Comparison of ENCODE assay signal across 8 cellular contexts in genomic region chr15:31869640-31870335, GRCh38. TPM values are rescaled to one million over a fixed set of nuclear protein-coding genes. Genes with fewer than 3 reads are reported as not detected.
A peak's percentile ranks its signal among the peaks of the same experiment; 100 is the strongest.
DNase-seq lines count a peak whose midpoint lies in the region; ATAC-seq, FAIRE-seq and TF ChIP-seq lines count a peak whose summit lies in the region.

No MANE protein-coding gene starts in this region.

- SMC1A ChIA-PET in GM12878 (lab: Charles Lee; ENCODE audit: uncharacterized antibody, unreplicated experiment), result no interaction called here

- TF ChIP-seq POLR2A in GM12878 (IDR thresholded peaks at IDR 0.05; ENCODE audit: low read depth, low read length), result no peak

- intact Hi-C loops in GM12878 (cut with micrococcal nuclease; ENCODE audit: unreplicated experiment), result loop anchor here (2.0 to 10.0 kb wide), 3 partner anchors 67 to 221 kb away; no protein-coding TSS in a partner anchor

- no peak for FAIRE-seq in GM12878 (lab: Jason Lieb, UNC)

- in situ Hi-C loops in G401 (cut with HindIII; ENCODE audit: low sequenced_read_pairs) (no loop called here), GM12878 (cut with MboI) (loop anchor here (5.0 kb wide), 1 partner anchor 212 kb away; no protein-coding TSS in a partner anchor)

- no peak overlapping the region for H3K4me3 ChIP-seq in GM12878

- RAD21 ChIA-PET in GM12878 (lab: Charles Lee; ENCODE audit: unreplicated experiment), result no interaction called here

- H3K4me1 ChIP-seq in GM12878 (ENCODE audit: control insufficient read depth, insufficient read depth, low read length), result no peaks in the 10 kb centered on the region

- POLR2A ChIA-PET in GM12878 (lab: Charles Lee), result no interaction called here

- H2AFZ ChIP-seq in GM12878 (ENCODE audit: control insufficient read depth, low read depth, low read length), result no peak overlapping the region

- H4K20me1 ChIP-seq in GM12878 (ENCODE audit: control insufficient read depth, insufficient read depth), result no peaks in the 10 kb centered on the region

- no TSS peak for BruUV-seq in GM12878 (replicated peaks; lab: Mats Ljungman, UMichigan)

- CTCF ChIA-PET in GM12878 (lab: Yijun Ruan, JAX), result no interaction called here

- no peak for TF ChIP-seq RAD21 in GM12878 (IDR thresholded peaks at IDR 0.05; ENCODE audit: insufficient read depth, low read depth, low read length)

- TF ChIP-seq CTCF in GM12878 (IDR thresholded peaks at IDR 0.05 in 2 of 3, conservative IDR thresholded peaks at IDR 0.05 in 1 of 3; ENCODE audit: control insufficient read depth in 2 of 3, extremely low read depth in 1 of 3, insufficient read depth in 1 of 3, low read depth in 3 of 3, low read length in 3 of 3), result no peak

- H3K79me2 ChIP-seq in GM12878 (ENCODE audit: control insufficient read depth, insufficient read depth, low read length), result no peaks in the 10 kb centered on the region

- H3K9me3 ChIP-seq in GM12878 (replicated peaks; ENCODE audit: control insufficient read depth, insufficient read depth, low read length), result no peaks in the 10 kb centered on the region

- no peak for TF ChIP-seq EP300 in GM12878 (IDR thresholded peaks at IDR 0.05; ENCODE audit: borderline replicate concordance in 1 of 2, control insufficient read depth in 1 of 2, low read depth in 2 of 2, low read length in 2 of 2)

- 12% methylated on average over 49 of the region's 65 CpGs for WGBS in GM12878 (ENCODE audit: insufficient coverage, insufficient replicate concordance, low lambda C conversion rate, missing lambda C conversion rate)

- H3K27ac ChIP-seq in GM12878 (ENCODE audit: control insufficient read depth, insufficient read depth) (no peak overlapping the region), substantia nigra (ENCODE audit: low read depth, low read length, poor library complexity, severe bottlenecking) (peak overlapping the region; percentile 79)

- no peak overlapping the region for H3K9ac ChIP-seq in GM12878 (ENCODE audit: control insufficient read depth, insufficient read depth, low read length)

- peak overlapping the region; percentile 74; the same call in 1 of the 2 replicates for H3K4me2 ChIP-seq in GM12878 (ENCODE audit: control insufficient read depth, insufficient read depth)

- DNase-seq in G401 (ENCODE audit: low spot score) (peak; percentile 72), GM12878 (ENCODE audit: low read depth, low spot score) (no peak), left kidney (ENCODE audit: low read depth, low spot score) (peak; percentile 63), substantia nigra (lab: John Stamatoyannopoulos, UW) (peak in 1 of 49 donors; percentile 71), SIG-M5 (lab: John Stamatoyannopoulos, UW) (no peak), Kasumi-1 (lab: John Stamatoyannopoulos, UW) (no peak)

- ATAC-seq in HG03025 (IDR thresholded peaks at IDR 0.05; ENCODE audit: low FRiP score, unreplicated experiment) (peak; percentile 20), GM12878 (no peak), HG03571 (IDR thresholded peaks at IDR 0.05; ENCODE audit: unreplicated experiment) (no peak)

- no peaks in the 10 kb centered on the region for H3K36me3 ChIP-seq in GM12878 (ENCODE audit: control insufficient read depth in 2 of 2, insufficient read depth in 2 of 2, low read length in 1 of 2)

- H3K27me3 ChIP-seq in GM12878 (replicated peaks in 1 of 2; ENCODE audit: control insufficient read depth in 2 of 2, insufficient read depth in 2 of 2, low read length in 1 of 2), result peaks cover 0 to 6% of the 10 kb centered on the region in 2 experiments; a peak in 2 of 4 replicates

TF ChIP-seq in GM12878, 131 proteins besides CTCF, POLR2A, EP300 and RAD21:
- TF ChIP-seq ZNF384 (IDR thresholded peaks at IDR 0.05; ENCODE audit: borderline replicate concordance, low read depth, low read length) (no peak), SP1 (IDR thresholded peaks at IDR 0.05; ENCODE audit: low read depth, low read length) (no peak), NFIC (IDR thresholded peaks at IDR 0.05; ENCODE audit: low read depth, low read length) (no peak), CHD4 (IDR thresholded peaks at IDR 0.05) (no peak), MYB (IDR thresholded peaks at IDR 0.05; ENCODE audit: borderline replicate concordance, low read depth, low read length) (no peak), TAF1 (IDR thresholded peaks at IDR 0.05; ENCODE audit: borderline replicate concordance, low read depth, low read length) (no peak), MEF2B (IDR thresholded peaks at IDR 0.05; ENCODE audit: partially characterized antibody, poor library complexity, severe bottlenecking) (no peak), ZNF592 (IDR thresholded peaks at IDR 0.05) (no peak)
- TF ChIP-seq, protein P1, sequence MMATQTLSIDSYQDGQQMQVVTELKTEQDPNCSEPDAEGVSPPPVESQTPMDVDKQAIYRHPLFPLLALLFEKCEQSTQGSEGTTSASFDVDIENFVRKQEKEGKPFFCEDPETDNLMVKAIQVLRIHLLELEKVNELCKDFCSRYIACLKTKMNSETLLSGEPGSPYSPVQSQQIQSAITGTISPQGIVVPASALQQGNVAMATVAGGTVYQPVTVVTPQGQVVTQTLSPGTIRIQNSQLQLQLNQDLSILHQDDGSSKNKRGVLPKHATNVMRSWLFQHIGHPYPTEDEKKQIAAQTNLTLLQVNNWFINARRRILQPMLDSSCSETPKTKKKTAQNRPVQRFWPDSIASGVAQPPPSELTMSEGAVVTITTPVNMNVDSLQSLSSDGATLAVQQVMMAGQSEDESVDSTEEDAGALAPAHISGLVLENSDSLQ (IDR thresholded peaks at IDR 0.05), result no peak
TF ChIP-seq in GM12878: peak in this region for 0.

RNA-seq across cellular contexts. Expression of gene OTUD7A, which starts 0.7 kb away (rescaled TPM):
- total RNA-seq in G401 (2014; rRNA removed; shearing (Covaris generic)), result 9.0 TPM in 1 of 2 replicates, not detected in the other
- total RNA-seq in GM12878 (2013; cell fraction: nucleolus; rRNA removed), result 0.12 and 0.38 TPM in 2 replicates
- total RNA-seq in GM12878 (2014; rRNA removed), result 0.06 and 0.16 TPM in 2 replicates
- total RNA-seq in GM12878 (2014; rRNA removed; fragmentation: Illumina TruSeq; extraction: Trizol), result 0.05 and 0.09 TPM in 2 replicates
- total RNA-seq in GM12878 (2021), result 0.26 and 0.32 TPM in 2 replicates
- 0.03 TPM for polyA plus RNA-seq in GM12878 (2011; ENCODE audit: low read depth)
- polyA plus RNA-seq in GM12878 (2011; rRNA removed), result 0.04 and 0.07 TPM in 2 replicates
- polyA plus RNA-seq in GM12878 (2011; cell fraction: cytosol; rRNA removed), result 0.04 and 0.10 TPM in 2 replicates
- polyA plus RNA-seq in GM12878 (2011; cell fraction: nucleus; rRNA removed), result 0.19 and 0.24 TPM in 2 replicates
- 0.08 TPM in 2 replicates for polyA plus RNA-seq in GM12878 (2012)
- 0.03 TPM in 1 of 2 replicates, not detected in the other for polyA plus RNA-seq in GM12878 (2014; fragmentation: Illumina TruSeq; extraction: Trizol)
- polyA plus RNA-seq in GM12878 (2014; fragmentation: Nextera tagmentation; extraction: Ambion mirVana), result under 1 TPM in 1 of 2 experiments, not detected in 1; 0.02 TPM
- polyA plus RNA-seq in GM12878 (2014; rRNA removed), result 0.03 and 0.05 TPM in 2 replicates
- polyA plus RNA-seq in GM12878 (2016; fragmentation: Nextera tagmentation; extraction: Ambion mirVana), result not detected
- polyA minus RNA-seq in GM12878 (2011; rRNA and poly(A)+ RNA removed), result 0.29 and 0.31 TPM in 2 replicates
- 3.5 TPM in 1 of 2 replicates, not detected in the other for polyA minus RNA-seq in GM12878 (2011; cell fraction: cytosol; rRNA and poly(A)+ RNA removed)
- polyA minus RNA-seq in GM12878 (2011; cell fraction: nucleus; rRNA and poly(A)+ RNA removed), result 0.12 and 0.38 TPM in 2 replicates

Comparison
In these comparisons a context has a peak if more than half of its experiments do, and no peak if none do; other contexts are left out.
1. DNase-seq: peak in G401 (single experiment) and left kidney (single experiment); none in GM12878 (single experiment), SIG-M5 (single experiment) and Kasumi-1 (0 of 2).